21 cellular contexts compared by ENCODE assay signal in the genomic region with DNA sequence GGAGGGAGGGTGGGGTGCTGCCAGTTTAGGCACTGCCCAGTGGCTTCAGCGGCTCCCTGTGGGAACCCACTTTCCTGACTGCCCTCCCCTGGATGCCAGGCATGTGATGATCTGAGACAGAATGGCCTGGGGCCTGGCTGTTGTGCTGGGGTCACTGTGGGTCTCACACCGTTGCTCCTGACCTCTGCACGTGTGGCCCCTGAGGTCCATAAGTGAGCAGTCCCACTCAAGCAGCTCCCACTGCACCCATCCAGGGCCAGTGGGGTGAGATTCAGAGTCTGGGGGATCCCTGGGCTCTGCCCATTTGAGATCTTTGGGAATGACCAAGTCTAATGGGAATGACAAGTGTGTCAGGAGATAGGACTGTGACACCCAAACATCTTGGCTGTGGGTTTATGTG. TPM values are rescaled to one million over a fixed set of nuclear protein-coding genes. Genes with fewer than 3 reads are reported as not detected.
"Had no signal": no experiment of that assay in that cellular context is flagged by ENCODE, and none has a peak within 500 bp of the region (broad histone marks: within the 10 kb centered on the region; RNA-seq: fewer than 3 reads in every experiment).

No MANE protein-coding gene starts in this region.

- H2AFZ ChIP-seq: neural progenitor cell, parathyroid adenoma had no signal

- H3K4me1 ChIP-seq: foreskin keratinocyte, heart left ventricle, parathyroid adenoma, thyroid gland, vagina had no signal

- H3K27me3 ChIP-seq: foreskin keratinocyte, heart left ventricle, neural progenitor cell, suprapubic skin, thyroid gland, vagina had no signal

- H3K9me3 ChIP-seq: heart left ventricle, suprapubic skin, thyroid gland, vagina had no signal

- H3K27ac ChIP-seq: coronary artery, foreskin keratinocyte, heart left ventricle, neural progenitor cell, parathyroid adenoma, suprapubic skin, thyroid gland, vagina had no signal

- H3K36me3 ChIP-seq: neural progenitor cell, thyroid gland had no signal

- H3K4me2 ChIP-seq: neural progenitor cell had no signal

- H3K4me3 Mint-ChIP-seq: endodermal cell, natural killer cell, neural progenitor cell, type B pancreatic cell had no signal

- H3K4me3 ChIP-seq: coronary artery, heart left ventricle, neural progenitor cell, suprapubic skin, thyroid gland, vagina had no signal

- FAIRE-seq: endothelial cell of umbilical vein, small intestine had no signal

- H3K79me2 ChIP-seq: parathyroid adenoma had no signal

- ATAC-seq: foreskin keratinocyte, heart left ventricle, natural killer cell had no signal

- H3K36me3 Mint-ChIP-seq: natural killer cell, neural progenitor cell, type B pancreatic cell had no signal

- H3K9me3 Mint-ChIP-seq: endodermal cell, natural killer cell, type B pancreatic cell had no signal

- H3K9ac ChIP-seq: neural progenitor cell, parathyroid adenoma had no signal

- DNase-seq: caudate nucleus; effector CD4-positive, alpha-beta T cell; endodermal cell; erythroblast; foreskin keratinocyte; hippocampal formation; islet precursor cell; natural killer cell; occipital lobe; small intestine; stimulated activated CD4-positive, alpha-beta T cell treated with anti-CD3 and anti-CD28 coated beads, Interleukin-2, amount 100 ng/mL, for 48 hours; stimulated activated naive CD4-positive, alpha-beta T cell treated with Interleukin-2 at 50 U/mL for 16 hours; thyroid gland had no signal

- H3K27ac Mint-ChIP-seq: endodermal cell, natural killer cell, neural progenitor cell, type B pancreatic cell had no signal

RNA-seq across cellular contexts. Expression of gene PODN, which starts 18.0 kb away (rescaled TPM):
- total RNA-seq: foreskin keratinocyte had no signal
- polyA plus RNA-seq: foreskin keratinocyte had no signal
